Comparison of ENCODE assay signal across 18 cellular contexts in the genomic region with DNA sequence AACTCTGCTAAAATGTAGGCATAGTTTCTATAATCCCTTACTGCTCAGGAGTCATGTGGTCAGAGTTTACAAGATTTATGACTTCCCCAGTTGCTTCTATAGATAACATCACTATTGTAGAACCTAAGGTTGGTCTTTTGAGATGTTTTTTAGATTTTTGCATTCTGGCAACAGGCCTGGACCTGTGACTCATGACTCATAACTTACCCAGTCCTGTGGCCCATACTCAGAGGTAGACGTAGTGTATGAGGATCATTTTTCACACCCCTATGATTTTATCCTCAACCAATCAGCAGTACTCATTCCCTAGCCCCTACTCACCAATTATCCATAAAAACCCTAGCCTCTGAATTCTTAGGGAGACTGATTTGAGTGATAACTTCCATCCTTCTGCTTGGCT.
DNase-seq lines count a peak whose midpoint lies in the region; FAIRE-seq and TF ChIP-seq lines count a peak whose summit lies in the region.
"Had no signal": no experiment of that assay in that cellular context is flagged by ENCODE, and none has a peak within 500 bp of the region (broad histone marks: within the 10 kb centered on the region; RNA-seq: fewer than 3 reads in every experiment).

No MANE protein-coding gene starts in this region.

- H3K27ac Mint-ChIP-seq in activated CD4-positive, alpha-beta T cell treated with anti-CD3 and anti-CD28 coated beads, Interleukin-2, amount 10 ng/mL, durations not matched to agents 24 days and 14 days: no peak overlapping the region
- H3K27ac Mint-ChIP-seq: stimulated activated naive B cell treated with anti-CD40 and anti-IgM and Interleukin-4, amounts not matched to agents 10 μg/mL and 1 μg/mL and 100 μg/mL, for 72 hours had no signal

- H3K36me3 Mint-ChIP-seq in activated CD4-positive, alpha-beta T cell treated with anti-CD3 and anti-CD28 coated beads, Interleukin-2, amount 10 ng/mL, durations not matched to agents 24 days and 14 days (ENCODE audit: low read depth): no peaks in the 10 kb centered on the region

- H3K4me1 Mint-ChIP-seq in activated CD4-positive, alpha-beta T cell treated with anti-CD3 and anti-CD28 coated beads, Interleukin-2, amount 10 ng/mL, durations not matched to agents 24 days and 14 days: no peaks in the 10 kb centered on the region

- H3K27me3 Mint-ChIP-seq in activated CD4-positive, alpha-beta T cell treated with anti-CD3 and anti-CD28 coated beads, Interleukin-2, amount 10 ng/mL, durations not matched to agents 24 days and 14 days: no peaks in the 10 kb centered on the region
- H3K27me3 Mint-ChIP-seq: stimulated activated naive B cell treated with anti-CD40 and anti-IgM and Interleukin-4, amounts not matched to agents 10 μg/mL and 1 μg/mL and 100 μg/mL, for 72 hours had no signal

- no peak overlapping the region for H3K4me3 Mint-ChIP-seq in activated CD4-positive, alpha-beta T cell treated with anti-CD3 and anti-CD28 coated beads, Interleukin-2, amount 10 ng/mL, durations not matched to agents 24 days and 14 days
- H3K4me3 Mint-ChIP-seq: stimulated activated naive B cell treated with anti-CD40 and anti-IgM and Interleukin-4, amounts not matched to agents 10 μg/mL and 1 μg/mL and 100 μg/mL, for 72 hours had no signal

- no peak for DNase-seq in GM12892 (ENCODE audit: insufficient read length)
- peak; percentile 23 for DNase-seq in MV-4-11 (lab: John Stamatoyannopoulos, UW)
- peak; percentile 21 for DNase-seq in astrocyte of the hippocampus (ENCODE audit: low read depth, low spot score)
- peak; percentile 65 for DNase-seq in iris pigment epithelial cell (ENCODE audit: low read depth)
- DNase-seq in stimulated activated CD4-positive, alpha-beta T cell treated with anti-CD3 and anti-CD28 coated beads, Interleukin-1b, Interleukin-23, amount 100 ng/mL, for 48 hours: no peak
- no peak for DNase-seq in RPMI8226
- no peak for DNase-seq in NCI-H146 (lab: John Stamatoyannopoulos, UW)
- DNase-seq in activated CD4-positive, alpha-beta T cell treated with anti-CD3 and anti-CD28 coated beads, Interleukin-2, amount 10 ng/mL, durations not matched to agents 24 days and 14 days: no peak
- DNase-seq: activated naive CD4-positive, alpha-beta T cell; activated T-cell treated with anti-CD3 and anti-CD28 coated beads for 4 hours; MG63; mucosa of descending colon; NCI-H2081 treated with DMSO at 0.1 percent for 48 hours; NCI-H526; PC-9; retina; stimulated activated naive B cell treated with anti-CD40 and anti-IgM and Interleukin-4, amounts not matched to agents 10 μg/mL and 1 μg/mL and 100 μg/mL, for 72 hours; SW 1271 had no signal

- peaks cover 8% of the 10 kb centered on the region for H3K9me3 Mint-ChIP-seq in activated CD4-positive, alpha-beta T cell treated with anti-CD3 and anti-CD28 coated beads, Interleukin-2, amount 10 ng/mL, durations not matched to agents 24 days and 14 days

- peak; percentile 67 for FAIRE-seq in GM12892 (lab: Jason Lieb, UNC)

- intact Hi-C loops in activated CD4-positive, alpha-beta T cell treated with anti-CD3 and anti-CD28 coated beads, Interleukin-2, amount 10 ng/mL, durations not matched to agents 24 days and 14 days (cut with micrococcal nuclease): no loop called here

- no peak for TF ChIP-seq POLR2A in GM12892 (IDR thresholded peaks at IDR 0.05; ENCODE audit: low read depth, low read length)

Comparison
In these comparisons a context has a peak if more than half of its experiments do, and no peak if none do; other contexts are left out.
1. DNase-seq: peak in MV-4-11 (single experiment), astrocyte of the hippocampus (single experiment) and iris pigment epithelial cell (single experiment); none in GM12892 (single experiment), stimulated activated CD4-positive, alpha-beta T cell treated with anti-CD3 and anti-CD28 coated beads, Interleukin-1b, Interleukin-23, amount 100 ng/mL, for 48 hours (single experiment), RPMI8226 (single experiment), NCI-H146 (single experiment) and activated CD4-positive, alpha-beta T cell treated with anti-CD3 and anti-CD28 coated beads, Interleukin-2, amount 10 ng/mL, durations not matched to agents 24 days and 14 days (single experiment).